In genomic region chr10:50396491-50397311, GRCh38 we compare ENCODE assay signal across 9 cellular contexts.
DNase-seq lines count a peak whose midpoint lies in the region; ATAC-seq, FAIRE-seq and TF ChIP-seq lines count a peak whose summit lies in the region.
"Had no signal": no experiment of that assay in that cellular context is flagged by ENCODE, and none has a peak within 500 bp of the region (broad histone marks: within the 10 kb centered on the region; RNA-seq: fewer than 3 reads in every experiment).

No MANE protein-coding gene starts in this region.

- no peak for FAIRE-seq in D721Med (lab: Jason Lieb, UNC)
- FAIRE-seq: endothelial cell of umbilical vein had no signal

- H3K27me3 ChIP-seq in kidney epithelial cell (ENCODE audit: control insufficient read depth, insufficient read depth, low read length), result no peaks in the 10 kb centered on the region
- no peaks in the 10 kb centered on the region for H3K27me3 ChIP-seq in gastrocnemius medialis

- peak overlapping the region; percentile 22; the same call in 1 of the 2 replicates for H3K4me3 ChIP-seq in GM12864 (ENCODE audit: low read depth, low read length)
- H3K4me3 ChIP-seq in kidney epithelial cell (ENCODE audit: low read depth, low read length), result no peak overlapping the region
- no peak overlapping the region for H3K4me3 ChIP-seq in gastrocnemius medialis

- in situ Hi-C loops in gastrocnemius medialis (cut with MboI; ENCODE audit: low sequenced_read_pairs in 4 of 4), result no loop called here

- H3K36me3 ChIP-seq in kidney epithelial cell (ENCODE audit: control insufficient read depth, insufficient read depth, low read length), result no peaks in the 10 kb centered on the region
- H3K36me3 ChIP-seq in gastrocnemius medialis, result no peaks in the 10 kb centered on the region

- TF ChIP-seq POLR2A in gastrocnemius medialis (IDR thresholded peaks at IDR 0.05), result no peak

- H3K9me3 ChIP-seq in gastrocnemius medialis, result no peaks in the 10 kb centered on the region

- no peak for DNase-seq in GM12864 (ENCODE audit: low read depth)
- peak; percentile 67 for DNase-seq in LHCN-M2 (ENCODE audit: low read depth)
- DNase-seq in kidney epithelial cell (ENCODE audit: low read depth), result peak; percentile 55
- no peak for DNase-seq in DMS53 (lab: John Stamatoyannopoulos, UW)
- no peak for DNase-seq in HT-29 (ENCODE audit: low spot score)
- DNase-seq in D721Med (ENCODE audit: insufficient read length, low spot score), result no peak
- no peak for DNase-seq in gastrocnemius medialis

- ATAC-seq in GM21515 (IDR thresholded peaks at IDR 0.05; ENCODE audit: unreplicated experiment) (peak; percentile 70), gastrocnemius medialis (no peak)

- intact Hi-C loops in gastrocnemius medialis (cut with DNase I; ENCODE audit: low total_unique reads), result no loop called here

- peaks cover 29 to 45% of the 10 kb centered on the region in 2 donors for H3K4me1 ChIP-seq in gastrocnemius medialis

- TF ChIP-seq CTCF in GM12864 (IDR thresholded peaks at IDR 0.05; ENCODE audit: low read depth, low read length, missing control alignments) (no peak), kidney epithelial cell (IDR thresholded peaks at IDR 0.05; ENCODE audit: insufficient read depth, low read length, poor library complexity, severe bottlenecking) (no peak), D721Med (IDR thresholded peaks at IDR 0.05; ENCODE audit: insufficient read depth, missing control alignments) (no peak), gastrocnemius medialis (IDR thresholded peaks at IDR 0.05 in 4 of 5, conservative IDR thresholded peaks at IDR 0.05 in 1 of 5) (no peak)

- H3K27ac ChIP-seq in gastrocnemius medialis, result no peak overlapping the region

Comparison
In these comparisons a context has a peak if more than half of its experiments do, and no peak if none do; other contexts are left out.
1. DNase-seq: peak in LHCN-M2 (single experiment) and kidney epithelial cell (single experiment); none in GM12864 (single experiment), DMS53 (single experiment), HT-29 (single experiment), D721Med (single experiment) and gastrocnemius medialis (0 of 2).